Comparison of ENCODE assay signal across 9 cellular contexts in the genomic region with DNA sequence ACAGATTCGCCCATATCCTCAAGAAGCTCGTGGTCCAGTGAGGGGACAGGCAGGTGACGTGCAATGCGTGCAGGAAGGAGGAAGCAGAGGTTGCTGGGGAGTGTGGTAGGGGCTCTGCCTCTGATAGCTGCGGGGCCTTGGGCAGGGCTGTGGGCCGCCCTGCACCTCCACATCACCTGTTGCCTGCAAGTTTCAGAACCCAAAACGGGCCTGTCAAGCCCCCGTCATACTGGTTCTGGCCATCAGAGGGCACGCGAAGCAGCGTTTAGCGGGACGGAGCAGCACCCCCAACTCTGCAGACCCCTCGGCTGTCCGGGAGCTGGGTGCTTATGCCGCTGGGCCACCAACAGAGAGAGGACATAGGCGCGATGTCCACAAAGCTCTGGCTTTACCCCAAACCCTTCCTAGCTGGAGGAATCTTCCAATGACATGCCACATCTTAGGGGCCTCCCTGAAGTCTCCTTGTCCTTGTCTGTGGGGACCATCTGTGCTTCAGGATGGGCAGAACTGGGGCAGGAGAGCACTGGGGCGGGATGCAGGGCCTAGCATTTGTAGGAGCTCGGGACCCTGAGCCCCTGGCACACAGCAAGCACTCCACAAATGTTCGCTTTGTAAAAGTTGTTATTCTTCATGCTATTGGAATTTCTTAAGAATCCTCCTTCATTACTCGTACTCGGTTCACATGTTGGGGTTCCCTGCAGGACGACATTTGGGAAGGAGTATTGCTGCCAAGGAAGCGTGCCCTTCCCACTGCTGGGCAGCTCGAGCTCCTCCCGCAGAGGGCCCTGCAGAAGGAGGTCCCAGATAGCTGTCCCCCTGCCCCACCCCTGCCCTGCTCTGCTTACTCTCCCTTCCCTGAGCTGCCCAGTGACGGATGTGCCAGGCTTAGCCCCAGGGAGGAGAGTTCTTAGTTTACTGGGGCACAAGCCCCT.
DNase-seq lines count a peak whose midpoint lies in the region; FAIRE-seq and TF ChIP-seq lines count a peak whose summit lies in the region.
"Had no signal": no experiment of that assay in that cellular context is flagged by ENCODE, and none has a peak within 500 bp of the region (broad histone marks: within the 10 kb centered on the region; RNA-seq: fewer than 3 reads in every experiment).

No MANE protein-coding gene starts in this region.

- H3K4me1 ChIP-seq in kidney (ENCODE audit: control insufficient read depth in 1 of 2, insufficient read depth in 1 of 2, low read depth in 1 of 2, low read length in 2 of 2): no peaks in the 10 kb centered on the region
- H3K4me1 ChIP-seq: psoas muscle had no signal

- intact Hi-C loops in kidney (cut with DNase I): no loop called here

- no peak overlapping the region for H3K9ac ChIP-seq in kidney (ENCODE audit: low read length in 2 of 2)

- no peak overlapping the region for H3K4me3 ChIP-seq in kidney (ENCODE audit: low read length in 2 of 2)
- H3K4me3 ChIP-seq: psoas muscle had no signal

- TF ChIP-seq CTCF in kidney (IDR thresholded peaks at IDR 0.05; ENCODE audit: borderline replicate concordance, extremely low read depth, insufficient read depth): no peak

- no peak overlapping the region for H3K27ac ChIP-seq in kidney (ENCODE audit: low read depth in 2 of 2, low read length in 2 of 2)
- H3K27ac ChIP-seq: psoas muscle had no signal

- DNase-seq in stimulated activated CD4-positive, alpha-beta T cell treated with anti-CD3 and anti-CD28 coated beads, Interleukin-15, amount 100 ng/mL, for 24 hours: peak; percentile 39
- DNase-seq in stimulated activated CD4-positive, alpha-beta T cell treated with anti-CD3 and anti-CD28 coated beads, Interleukin-12 subunit alpha, Interleukin-12 subunit beta, amount 100 ng/mL, for 4 hours: no peak
- peak; percentile 20 for DNase-seq in activated naive CD4-positive, alpha-beta T cell treated with anti-CD3 and anti-CD28 coated beads, Interleukin-2, amount 50 U/mL, for 16 hours
- DNase-seq in kidney (peak; percentile 61), NCI-H1417 treated with DMSO at 0.1 percent for 48 hours (lab: John Stamatoyannopoulos, UW) (no peak), NCI-H187 (lab: John Stamatoyannopoulos, UW) (no peak), NCI-H748 (lab: John Stamatoyannopoulos, UW; ENCODE audit: unreplicated experiment) (no peak)
- DNase-seq in NK-92 treated with Interleukin-12 subunit alpha and Interleukin-12 subunit beta, amount 100 ng/mL, for 24 hours (lab: John Stamatoyannopoulos, UW): no peak
- DNase-seq: psoas muscle had no signal

- FAIRE-seq in kidney (lab: Jason Lieb, UNC): no peak

- H3K36me3 ChIP-seq in kidney (ENCODE audit: control insufficient read depth in 1 of 2, insufficient read depth in 2 of 2, low read length in 2 of 2): no peaks in the 10 kb centered on the region

- no peaks in the 10 kb centered on the region for H3K9me3 ChIP-seq in kidney (ENCODE audit: control insufficient read depth in 1 of 2, low read length in 2 of 2)
- H3K9me3 ChIP-seq: psoas muscle had no signal

Comparison
In these comparisons a context has a peak if more than half of its experiments do, and no peak if none do; other contexts are left out.
1. DNase-seq: peak in stimulated activated CD4-positive, alpha-beta T cell treated with anti-CD3 and anti-CD28 coated beads, Interleukin-15, amount 100 ng/mL, for 24 hours (single experiment), activated naive CD4-positive, alpha-beta T cell treated with anti-CD3 and anti-CD28 coated beads, Interleukin-2, amount 50 U/mL, for 16 hours (single experiment) and kidney (single experiment); none in stimulated activated CD4-positive, alpha-beta T cell treated with anti-CD3 and anti-CD28 coated beads, Interleukin-12 subunit alpha, Interleukin-12 subunit beta, amount 100 ng/mL, for 4 hours (single experiment), NCI-H1417 treated with DMSO at 0.1 percent for 48 hours (single experiment), NCI-H187 (0 of 2), NCI-H748 (single experiment) and NK-92 treated with Interleukin-12 subunit alpha and Interleukin-12 subunit beta, amount 100 ng/mL, for 24 hours (single experiment).